In the genomic region with DNA sequence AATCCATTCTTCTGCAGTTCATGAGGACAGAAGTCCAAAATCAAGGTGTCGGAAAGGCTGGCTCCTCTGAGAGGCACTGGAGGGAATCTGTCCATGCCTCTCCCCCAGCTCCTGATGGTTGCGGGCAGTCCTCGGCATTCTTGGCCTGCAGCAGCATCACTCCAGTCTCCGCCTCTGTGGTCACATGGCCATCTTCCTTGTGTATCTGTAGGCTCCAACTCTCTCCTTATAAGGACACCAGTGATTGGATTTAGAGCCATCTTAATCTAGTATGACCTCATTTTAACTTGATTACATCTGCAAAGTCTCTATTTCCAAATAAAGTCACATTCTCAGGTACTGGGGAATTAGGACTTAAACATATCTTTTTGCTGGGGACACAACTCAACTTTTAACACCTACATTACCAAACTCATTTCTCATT, we compare ENCODE assay signal across 7 cellular contexts. TPM values are rescaled to one million over a fixed set of nuclear protein-coding genes. Genes with fewer than 3 reads are reported as not detected.
A peak's percentile ranks its signal among the peaks of the same experiment; 100 is the strongest.
DNase-seq lines count a peak whose midpoint lies in the region.

No MANE protein-coding gene starts in this region.

- no peaks in the 10 kb centered on the region for H3K9me3 ChIP-seq in MG63
- no peaks in the 10 kb centered on the region for H3K9me3 ChIP-seq in duodenal mucosa (ENCODE audit: control insufficient read depth in 1 of 2, low read length in 2 of 2)

- H3K36me3 ChIP-seq in MG63 (no peaks in the 10 kb centered on the region), duodenal mucosa (ENCODE audit: control insufficient read depth in 1 of 2, insufficient read depth in 2 of 2, low read length in 2 of 2) (no peaks in the 10 kb centered on the region)

- H3K4me3 ChIP-seq in MG63 = no peak overlapping the region
- no peak overlapping the region for H3K4me3 ChIP-seq in duodenal mucosa (ENCODE audit: low read depth in 1 of 2, low read length in 2 of 2)

- no peak overlapping the region for H3K9ac ChIP-seq in duodenal mucosa (ENCODE audit: low read depth in 1 of 2, low read length in 2 of 2)

- H3K4me1 ChIP-seq in duodenal mucosa (ENCODE audit: control insufficient read depth in 1 of 2, insufficient read depth in 2 of 2, low read length in 2 of 2) = peaks cover 18 to 20% of the 10 kb centered on the region in 2 donors

- DNase-seq in MG63 (peak; percentile 43), medulla oblongata (ENCODE audit: extremely low spot score) (peak; percentile 60), ureter (ENCODE audit: low spot score) (peak; percentile 79), NCI-H774 (lab: John Stamatoyannopoulos, UW) (no peak), HPDE6-E6E7 (ENCODE audit: extremely low spot score) (no peak)
- no peak for DNase-seq in stimulated activated CD4-positive, alpha-beta T cell treated with anti-CD3 and anti-CD28 coated beads, Interleukin-4, amount 100 ng/mL, for 4 hours

- H3K27ac ChIP-seq in duodenal mucosa (ENCODE audit: low read depth, low read length) = peak overlapping the region; percentile 77

- H3K27me3 ChIP-seq in MG63 (no peaks in the 10 kb centered on the region), duodenal mucosa (ENCODE audit: control insufficient read depth in 1 of 2, insufficient read depth in 2 of 2, low read length in 2 of 2) (no peaks in the 10 kb centered on the region)

RNA-seq across cellular contexts. Expression of a gene that starts 56.0 kb away (rescaled TPM):
- total RNA-seq in MG63 (2014; rRNA removed; shearing (Covaris generic); ENCODE audit: low replicate concordance) = 103 and 128 TPM in 2 replicates
- 303 TPM for total RNA-seq in ureter

Comparison
In these comparisons a context has a peak if more than half of its experiments do, and no peak if none do; other contexts are left out.
1. DNase-seq: peak in MG63 (single experiment), medulla oblongata (single experiment) and ureter (single experiment); none in NCI-H774 (single experiment), stimulated activated CD4-positive, alpha-beta T cell treated with anti-CD3 and anti-CD28 coated beads, Interleukin-4, amount 100 ng/mL, for 4 hours (0 of 2) and HPDE6-E6E7 (single experiment).